Comparison of ENCODE assay signal across 9 cellular contexts in the genomic region with DNA sequence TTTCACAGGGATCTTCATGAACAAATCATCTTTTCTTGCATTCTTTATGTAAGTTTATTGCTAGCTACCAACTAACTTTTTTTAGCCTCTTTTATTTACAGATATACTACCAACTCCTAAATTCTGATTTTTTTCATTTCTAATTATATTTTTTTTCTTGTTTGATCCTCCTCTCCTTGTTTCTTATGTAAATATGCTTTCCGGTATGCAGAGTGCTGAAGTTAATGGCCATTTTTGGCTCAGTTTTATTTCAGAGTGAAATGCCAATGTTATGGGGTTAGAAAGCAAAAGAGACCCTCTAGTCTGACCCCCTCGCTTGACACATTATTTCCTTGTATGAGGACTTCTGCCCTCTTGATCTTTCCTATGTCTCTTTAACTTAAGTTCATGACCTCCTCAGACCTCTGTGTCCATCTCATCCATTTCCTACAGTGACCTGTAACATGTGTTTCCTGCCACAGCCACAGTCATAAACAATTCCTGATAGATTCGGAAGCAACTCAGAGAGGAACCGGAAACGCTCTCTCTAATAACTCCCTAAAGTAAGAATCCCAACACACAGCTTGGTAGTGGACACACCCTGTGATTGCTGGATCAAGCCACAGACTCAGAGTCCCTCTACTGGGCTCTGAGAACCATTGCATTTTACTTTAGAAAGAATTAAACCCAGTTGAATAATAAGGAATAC. TPM values are rescaled to one million over a fixed set of nuclear protein-coding genes. Genes with fewer than 3 reads are reported as not detected.
A peak's percentile ranks its signal among the peaks of the same experiment; 100 is the strongest.
DNase-seq lines count a peak whose midpoint lies in the region; ATAC-seq and TF ChIP-seq lines count a peak whose summit lies in the region.
"Had no signal": no experiment of that assay in that cellular context is flagged by ENCODE, and none has a peak within 500 bp of the region (broad histone marks: within the 10 kb centered on the region; RNA-seq: fewer than 3 reads in every experiment).

No MANE protein-coding gene starts in this region.

- no peak overlapping the region for H3K27ac Mint-ChIP-seq in T-helper 2 cell treated with Interferon-gamma antibody and Interleukin-4, amounts not matched to agents 5 μg/mL and 100 μg/mL, for 36 hours
- H3K27ac Mint-ChIP-seq: dendritic cell treated with granulocyte-macrophage colony-stimulating factor and Interleukin-4, amounts not matched to agents 40 ng/mL and 50 ng/mL, for 4 days had no signal

- H3K4me1 ChIP-seq in cardiac muscle cell (ENCODE audit: low read depth) = no peaks in the 10 kb centered on the region

- H3K36me3 ChIP-seq in cardiac muscle cell = no peaks in the 10 kb centered on the region

- peaks cover 27% of the 10 kb centered on the region for H3K27me3 Mint-ChIP-seq in T-helper 2 cell treated with Interferon-gamma antibody and Interleukin-4, amounts not matched to agents 5 μg/mL and 100 μg/mL, for 36 hours (ENCODE audit: low read depth)

- intact Hi-C loops in sciatic nerve (cut with DNase I) = loop anchor here (5.0 kb wide), 1 partner anchor 86 kb away; the partner anchor contains the start of gene ABLIM3

- DNase-seq in AML-193 (lab: John Stamatoyannopoulos, UW) = peak; percentile 5 to 8
- peak; percentile 31 for DNase-seq in KBM-7
- DNase-seq in cardiac muscle cell (ENCODE audit: low read depth in 1 of 2, low spot score in 1 of 2) = peak; percentile 66 to 91
- no peak for DNase-seq in sciatic nerve (ENCODE audit: low spot score)
- no peak for DNase-seq in T-helper 2 cell treated with Interferon-gamma antibody and Interleukin-4, amounts not matched to agents 5 μg/mL and 100 μg/mL, for 36 hours (ENCODE audit: low spot score)
- DNase-seq in NCI-H1930 (lab: John Stamatoyannopoulos, UW) = no peak

- peak; percentile 88 for TF ChIP-seq CTCF in VCaP (conservative IDR thresholded peaks at IDR 0.05)
- peak; percentile 83 for TF ChIP-seq CTCF in cardiac muscle cell (IDR thresholded peaks at IDR 0.05; ENCODE audit: low read depth, low read length)

- H3K27me3 ChIP-seq in cardiac muscle cell = peaks cover 20% of the 10 kb centered on the region

- no peak overlapping the region for H3K4me3 Mint-ChIP-seq in T-helper 2 cell treated with Interferon-gamma antibody and Interleukin-4, amounts not matched to agents 5 μg/mL and 100 μg/mL, for 36 hours
- H3K4me3 Mint-ChIP-seq: dendritic cell treated with granulocyte-macrophage colony-stimulating factor and Interleukin-4, amounts not matched to agents 40 ng/mL and 50 ng/mL, for 4 days had no signal

- H3K9me3 Mint-ChIP-seq in T-helper 2 cell treated with Interferon-gamma antibody and Interleukin-4, amounts not matched to agents 5 μg/mL and 100 μg/mL, for 36 hours = no peaks in the 10 kb centered on the region
- H3K9me3 Mint-ChIP-seq: dendritic cell treated with granulocyte-macrophage colony-stimulating factor and Interleukin-4, amounts not matched to agents 40 ng/mL and 50 ng/mL, for 4 days had no signal

- H3K27ac ChIP-seq in VCaP (peak overlapping the region; percentile 37), cardiac muscle cell (no peak overlapping the region)

- ATAC-seq in sciatic nerve (peak; percentile 97), HG03025 (IDR thresholded peaks at IDR 0.05; ENCODE audit: low FRiP score, unreplicated experiment) (no peak)

- H3K4me1 Mint-ChIP-seq in T-helper 2 cell treated with Interferon-gamma antibody and Interleukin-4, amounts not matched to agents 5 μg/mL and 100 μg/mL, for 36 hours (ENCODE audit: low read depth) = no peaks in the 10 kb centered on the region

- H3K36me3 Mint-ChIP-seq in T-helper 2 cell treated with Interferon-gamma antibody and Interleukin-4, amounts not matched to agents 5 μg/mL and 100 μg/mL, for 36 hours (ENCODE audit: low read depth) = no peaks in the 10 kb centered on the region

- no peak overlapping the region for H3K4me3 ChIP-seq in cardiac muscle cell

- H3K9me3 ChIP-seq in cardiac muscle cell (ENCODE audit: low read depth) = no peaks in the 10 kb centered on the region

- in situ Hi-C loops in KBM-7 (cut with MboI; ENCODE audit: low pct_unique_long_range_greater_than_20kb, low sequenced_read_pairs) = no loop called here

RNA-seq across cellular contexts. Expression of gene AFAP1L1, which starts 42.9 kb away (rescaled TPM):
- 30.5 and 39.3 TPM in 2 replicates for total RNA-seq in cardiac muscle cell
- 24.0 and 38.7 TPM in 2 replicates for polyA plus RNA-seq in cardiac muscle cell
- total RNA-seq in sciatic nerve = 54.8 TPM

Comparison
In these comparisons a context has a peak if more than half of its experiments do, and no peak if none do; other contexts are left out.
1. DNase-seq: peak in AML-193 (2 of 2), KBM-7 (single experiment) and cardiac muscle cell (2 of 2); none in sciatic nerve (single experiment), T-helper 2 cell treated with Interferon-gamma antibody and Interleukin-4, amounts not matched to agents 5 μg/mL and 100 μg/mL, for 36 hours (single experiment) and NCI-H1930 (0 of 2).